In genomic region chr15:84879088-84879780, GRCh38 we compare ENCODE assay signal across 2 cellular contexts.
TF ChIP-seq lines count a peak whose summit lies in the region.

No MANE protein-coding gene starts in this region.

TF ChIP-seq in HepG2, 621 proteins besides CTCF, POLR2A, EP300 and RAD21:
- 0 out of 2 replicates have a peak, but pooled peaks have one; percentile 27 for TF ChIP-seq ZNF770 (CRISPR knock-in tag; IDR thresholded peaks at IDR 0.05)
- no peak for TF ChIP-seq TEF (CRISPR knock-in tag; IDR thresholded peaks at IDR 0.05)
- no peak for TF ChIP-seq ZNF431 (CRISPR knock-in tag; IDR thresholded peaks at IDR 0.05; ENCODE audit: borderline replicate concordance, low read depth)
- TF ChIP-seq KLF9 (CRISPR knock-in tag; IDR thresholded peaks at IDR 0.05; ENCODE audit: low read depth): no peak

TF ChIP-seq in K562, 482 proteins besides CTCF, POLR2A, EP300 and RAD21:
- TF ChIP-seq MTA1 (IDR thresholded peaks at IDR 0.05; ENCODE audit: borderline replicate concordance) (no peak), NFIC (IDR thresholded peaks at IDR 0.05) (peak; percentile 51)
